Comparison of ENCODE assay signal across 15 cellular contexts in genomic region chr16:2584742-2585650, GRCh38. TPM values are rescaled to one million over a fixed set of nuclear protein-coding genes. Genes with fewer than 3 reads are reported as not detected.
DNase-seq lines count a peak whose midpoint lies in the region; ATAC-seq, FAIRE-seq and TF ChIP-seq lines count a peak whose summit lies in the region.
"Had no signal": no experiment of that assay in that cellular context is flagged by ENCODE, and none has a peak within 500 bp of the region (broad histone marks: within the 10 kb centered on the region; RNA-seq: fewer than 3 reads in every experiment).

No MANE protein-coding gene starts in this region.

- TF ChIP-seq CTCF in K562 (IDR thresholded peaks at IDR 0.05 in 2 of 3, conservative IDR thresholded peaks at IDR 0.05 in 1 of 3; ENCODE audit: insufficient read depth in 2 of 3, low read depth in 1 of 3, low read length in 3 of 3) (no peak), left lung (IDR thresholded peaks at IDR 0.05) (no peak), OCI-LY7 (conservative IDR thresholded peaks at IDR 0.05; ENCODE audit: low read length) (no peak), WERI-Rb-1 (IDR thresholded peaks at IDR 0.05; ENCODE audit: low read depth, low read length) (no peak)

- 92% methylated on average over 21 of the region's 23 CpGs for WGBS in K562 (ENCODE audit: insufficient coverage, low coverage, missing lambda C conversion rate)

- H3K4me3 ChIP-seq in K562 (no peak overlapping the region), left lung (no peak overlapping the region), stomach smooth muscle (ENCODE audit: low read length in 2 of 2) (peak overlapping the region in 1 of 2 donors; percentile 15), OCI-LY7 (ENCODE audit: low read depth, low read length, poor library complexity, severe bottlenecking) (no peak overlapping the region), WERI-Rb-1 (ENCODE audit: low read depth, low read length) (no peak overlapping the region)
- H3K4me3 ChIP-seq: transverse colon had no signal

- no peaks in the 10 kb centered on the region for H3K9me1 ChIP-seq in K562 (ENCODE audit: control insufficient read depth, insufficient read depth, low read length)

- no peaks in the 10 kb centered on the region for H4K20me1 ChIP-seq in K562 (replicated peaks; ENCODE audit: control insufficient read depth, insufficient read depth, low read length)
- H4K20me1 ChIP-seq in OCI-LY7 (ENCODE audit: insufficient read depth, low read length), result no peaks in the 10 kb centered on the region

- no peak overlapping the region for H2AFZ ChIP-seq in K562 (ENCODE audit: low read depth, low read length)
- H2AFZ ChIP-seq in OCI-LY7 (ENCODE audit: low read length), result no peak overlapping the region

- H3K36me3 ChIP-seq in K562 (ENCODE audit: control insufficient read depth, insufficient read depth, low read length) (peaks cover 49% of the 10 kb centered on the region; the same call in 2 of the 3 replicates), left lung (peaks cover 0 to 55% of the 10 kb centered on the region in 2 donors), stomach smooth muscle (ENCODE audit: control insufficient read depth in 2 of 2, insufficient read depth in 2 of 2, low read length in 2 of 2) (peaks cover 12 to 25% of the 10 kb centered on the region in 2 donors), OCI-LY7 (ENCODE audit: insufficient read depth, low read length) (peaks cover 52% of the 10 kb centered on the region), WERI-Rb-1 (peaks cover 39% of the 10 kb centered on the region)

- CTCF ChIA-PET in K562 (lab: Yijun Ruan, JAX; ENCODE audit: low intra/inter-chr PET ratio) (no interaction called here), OCI-LY7 (lab: Charles Lee; ENCODE audit: unreplicated experiment) (no interaction called here)

- no peak for TF ChIP-seq EP300 in K562 (IDR thresholded peaks at IDR 0.05; ENCODE audit: low read length)

- no peak overlapping the region for H3K9ac ChIP-seq in K562 (ENCODE audit: insufficient read depth in 1 of 2, low read depth in 2 of 2, low read length in 2 of 2)
- no peak overlapping the region for H3K9ac ChIP-seq in stomach smooth muscle (ENCODE audit: low read length in 2 of 2)

- no peaks in the 10 kb centered on the region for H3K9me2 ChIP-seq in OCI-LY7 (ENCODE audit: insufficient read depth, low read length)

- no peaks in the 10 kb centered on the region for H3K79me2 ChIP-seq in K562 (ENCODE audit: control insufficient read depth, insufficient read depth, low read length)
- no peaks in the 10 kb centered on the region for H3K79me2 ChIP-seq in OCI-LY7 (ENCODE audit: insufficient read depth, low read depth, low read length)

- ATAC-seq in K562, result no peak
- ATAC-seq in left lung, result peak; percentile 39
- ATAC-seq: SK-N-SH treated with all-trans-retinoic acid at 6 μM for 48 hours had no signal

- TF ChIP-seq RAD21 in K562 (CRISPR knock-in tag; conservative IDR thresholded peaks at IDR 0.05 in 1 of 2, IDR thresholded peaks at IDR 0.05 in 1 of 2), result no peak

- H3K4me2 ChIP-seq in K562 (ENCODE audit: insufficient read depth, low read length) (no peak overlapping the region), OCI-LY7 (ENCODE audit: low read length) (no peak overlapping the region)

- in situ Hi-C loops in K562 (cut with MboI), result loop anchor here (5.0 kb wide), 1 partner anchor 32 kb away; no protein-coding TSS in a partner anchor

- BruUV-seq in K562 (replicated peaks; lab: Mats Ljungman, UMichigan) (no TSS peak), OCI-LY7 (replicated peaks; lab: Mats Ljungman, UMichigan) (no TSS peak)

- H3K27ac ChIP-seq in K562 (ENCODE audit: extremely low read depth, low read depth, low read length) (no peak overlapping the region), left lung (no peak overlapping the region), stomach smooth muscle (ENCODE audit: low read length) (peak overlapping the region; percentile 11), OCI-LY7 (ENCODE audit: low read depth, low read length, poor library complexity, severe bottlenecking) (no peak overlapping the region), WERI-Rb-1 (no peak overlapping the region)
- H3K27ac ChIP-seq: 22Rv1, transverse colon had no signal

- H3K9me3 ChIP-seq in K562 (replicated peaks; ENCODE audit: control insufficient read depth, insufficient read depth, low read depth, low read length) (no peaks in the 10 kb centered on the region), left lung (no peaks in the 10 kb centered on the region), stomach smooth muscle (ENCODE audit: control insufficient read depth in 2 of 2, low read length in 2 of 2) (no peaks in the 10 kb centered on the region), OCI-LY7 (ENCODE audit: low read length) (no peaks in the 10 kb centered on the region), WERI-Rb-1 (ENCODE audit: severe bottlenecking) (no peaks in the 10 kb centered on the region)
- H3K9me3 ChIP-seq: transverse colon had no signal

- FAIRE-seq in K562 (lab: Jason Lieb, UNC) (no peak), H54 (lab: Jason Lieb, UNC) (no peak)
- FAIRE-seq: astrocyte had no signal

- peaks cover 0 to 8% of the 10 kb centered on the region in 2 experiments; a peak in 1 of 5 replicates for H3K4me1 ChIP-seq in K562 (replicated peaks in 1 of 2; ENCODE audit: control insufficient read depth in 2 of 2, insufficient read depth in 2 of 2, low read length in 2 of 2)
- H3K4me1 ChIP-seq in left lung, result no peaks in the 10 kb centered on the region
- peaks cover 16% of the 10 kb centered on the region for H3K4me1 ChIP-seq in stomach smooth muscle (ENCODE audit: control insufficient read depth, insufficient read depth, low read length)
- H3K4me1 ChIP-seq in OCI-LY7 (ENCODE audit: insufficient read depth, low read length, poor library complexity, severe bottlenecking), result no peaks in the 10 kb centered on the region

- H3K27me3 ChIP-seq in K562 (ENCODE audit: control insufficient read depth in 2 of 2, insufficient read depth in 2 of 2, low read length in 2 of 2) (no peaks in the 10 kb centered on the region), left lung (no peaks in the 10 kb centered on the region), stomach smooth muscle (ENCODE audit: control insufficient read depth in 1 of 2, insufficient read depth in 2 of 2, low read length in 2 of 2) (no peaks in the 10 kb centered on the region), WERI-Rb-1 (ENCODE audit: insufficient read depth, low read depth, severe bottlenecking) (no peaks in the 10 kb centered on the region)
- H3K27me3 ChIP-seq: transverse colon had no signal

- intact Hi-C loops in K562 (cut with micrococcal nuclease) (no loop called here), left lung (cut with DNase I) (no loop called here), OCI-LY7 (cut with micrococcal nuclease; ENCODE audit: unreplicated experiment) (no loop called here)

- TF ChIP-seq POLR2A in K562 (conservative IDR thresholded peaks at IDR 0.05) (no peak), H54 (IDR thresholded peaks at IDR 0.05; ENCODE audit: low read depth, low read length) (no peak)

- DNase-seq in DMS 273 (lab: John Stamatoyannopoulos, UW; ENCODE audit: unreplicated experiment) (peak; percentile 85), DMS 273 treated with DMSO at 0.1 percent for 48 hours (lab: John Stamatoyannopoulos, UW) (no peak), K562 (ENCODE audit: extremely low read depth in 1 of 4, low spot score in 3 of 4) (no peak), left lung (peak; percentile 31 to 66), OCI-LY7 (ENCODE audit: low spot score) (no peak), WERI-Rb-1 (no peak), H54 (ENCODE audit: insufficient read length, low spot score) (no peak)
- DNase-seq: activated T-cell treated with anti-CD3 and anti-CD28 coated beads, Interleukin-2, amount 50 U/mL, for 24 hours; NCI-H1048; transverse colon had no signal

- POLR2A ChIA-PET in K562 (lab: Yijun Ruan, JAX) (interaction anchor here (0.5 kb wide), 1 partner anchor 71 kb away, joined by 6 read pairs; no protein-coding TSS in a partner anchor), OCI-LY7 (lab: Charles Lee) (no interaction called here)

RNA-seq across cellular contexts. Expression of gene PDPK1, which starts 47.2 kb away (rescaled TPM):
- 117 and 145 TPM in 2 replicates for total RNA-seq in K562 (2011; cell fraction: chromatin; rRNA removed; ENCODE audit: low replicate concordance)
- 53.9 and 57.6 TPM in 2 replicates for total RNA-seq in K562 (2011; cell fraction: nucleolus; rRNA removed)
- 56.8 and 78.9 TPM in 2 replicates for total RNA-seq in K562 (2011; cell fraction: nucleoplasm; rRNA removed)
- total RNA-seq in K562 (2014; rRNA removed) (11.1 and 16.5 TPM in 2 replicates), K562 (2014; rRNA removed; fragmentation: Illumina TruSeq; extraction: Trizol) (18.7 and 20.4 TPM in 2 replicates), K562 (2015; rRNA removed; fragmentation: Illumina TruSeq; extraction: Trizol) (15.2 and 17.1 TPM in 2 replicates), K562 (2021) (37.2 and 38.9 TPM in 2 replicates), left lung (10 to 100 TPM; 56.4 to 64.8 TPM), OCI-LY7 (2022) (38.3 and 40.6 TPM in 2 replicates)
- polyA plus RNA-seq in K562 (2011; rRNA removed) (32.1 and 37.1 TPM in 2 replicates), K562 (2014; fragmentation: Illumina TruSeq; extraction: Trizol) (30.3 and 32.4 TPM in 2 replicates), K562 (2014; fragmentation: Nextera tagmentation; extraction: Ambion mirVana) (1 to 10 TPM; 4.0 to 4.6 TPM), K562 (2014; rRNA removed) (21.3 and 22.3 TPM in 2 replicates)
- 18.7 and 25.8 TPM in 2 replicates for polyA plus RNA-seq in K562 (2011; cell fraction: cytosol; rRNA removed)
- polyA plus RNA-seq in K562 (2011; cell fraction: nucleus; rRNA removed), result 31.1 and 36.8 TPM in 2 replicates
- 16.3 and 20.5 TPM in 2 replicates for polyA plus RNA-seq in K562 (2012)
- polyA minus RNA-seq in K562 (2011; rRNA and poly(A)+ RNA removed), result 40.3 and 44.0 TPM in 2 replicates
- polyA minus RNA-seq in K562 (2011; cell fraction: cytosol; rRNA and poly(A)+ RNA removed), result 13.6 and 19.9 TPM in 2 replicates
- 15.1 and 20.4 TPM in 2 replicates for polyA minus RNA-seq in K562 (2011; cell fraction: nucleus; rRNA and poly(A)+ RNA removed)
- total RNA-seq in OCI-LY7 (2014; rRNA removed; shearing (Covaris generic)), result 11.7 and 14.4 TPM in 2 replicates

RNA-seq across cellular contexts. Expression of gene CEMP1, which starts 53.8 kb away (rescaled TPM):
- total RNA-seq in K562 (2011; cell fraction: chromatin; rRNA removed; ENCODE audit: low replicate concordance), result 0.21 TPM in 1 of 2 replicates, not detected in the other
- total RNA-seq in K562 (2011; cell fraction: nucleolus; rRNA removed), result 0.39 and 0.83 TPM in 2 replicates
- not detected in 2 replicates for total RNA-seq in K562 (2011; cell fraction: nucleoplasm; rRNA removed)
- total RNA-seq in K562 (2014; rRNA removed) (not detected in 2 replicates), K562 (2014; rRNA removed; fragmentation: Illumina TruSeq; extraction: Trizol) (not detected in 2 replicates), K562 (2015; rRNA removed; fragmentation: Illumina TruSeq; extraction: Trizol) (not detected in 2 replicates), K562 (2021) (not detected in 2 replicates), left lung (1 to 10 TPM in 1 of 2 donors, under 1 TPM in 1; 0.45 to 1.1 TPM), OCI-LY7 (2022) (0.35 and 0.55 TPM in 2 replicates)
- polyA plus RNA-seq in K562 (2011; rRNA removed) (not detected in 2 replicates), K562 (2014; fragmentation: Illumina TruSeq; extraction: Trizol) (not detected in 2 replicates), K562 (2014; fragmentation: Nextera tagmentation; extraction: Ambion mirVana) (under 1 TPM in 1 of 2 experiments, not detected in 1; 0.45 TPM), K562 (2014; rRNA removed) (0.05 TPM in 1 of 2 replicates, not detected in the other)
- polyA plus RNA-seq in K562 (2011; cell fraction: cytosol; rRNA removed), result not detected in 2 replicates
- polyA plus RNA-seq in K562 (2011; cell fraction: nucleus; rRNA removed), result 0.11 TPM in 1 of 2 replicates, not detected in the other
- 3.4 TPM in 1 of 2 replicates, not detected in the other for polyA plus RNA-seq in K562 (2012)
- not detected in 2 replicates for polyA minus RNA-seq in K562 (2011; rRNA and poly(A)+ RNA removed)
- not detected in 2 replicates for polyA minus RNA-seq in K562 (2011; cell fraction: cytosol; rRNA and poly(A)+ RNA removed)
- 0.13 and 0.33 TPM in 2 replicates for polyA minus RNA-seq in K562 (2011; cell fraction: nucleus; rRNA and poly(A)+ RNA removed)
- total RNA-seq in OCI-LY7 (2014; rRNA removed; shearing (Covaris generic)), result 0.25 TPM in 1 of 2 replicates, not detected in the other
- total RNA-seq: astrocyte, endothelial cell of umbilical vein had no signal
- polyA plus RNA-seq: endothelial cell of umbilical vein had no signal

Comparison
In these comparisons a context has a peak if more than half of its experiments do, and no peak if none do; other contexts are left out.
1. DNase-seq: peak in DMS 273 (single experiment) and left lung (2 of 2); none in DMS 273 treated with DMSO at 0.1 percent for 48 hours (single experiment), K562 (0 of 4), OCI-LY7 (single experiment), WERI-Rb-1 (single experiment) and H54 (single experiment).